In genomic region chr17:77735341-77736206, GRCh38 we compare ENCODE assay signal across 8 cellular contexts.
DNase-seq lines count a peak whose midpoint lies in the region; ATAC-seq and TF ChIP-seq lines count a peak whose summit lies in the region.
"Had no signal": no experiment of that assay in that cellular context is flagged by ENCODE, and none has a peak within 500 bp of the region (broad histone marks: within the 10 kb centered on the region; RNA-seq: fewer than 3 reads in every experiment).

No MANE protein-coding gene starts in this region.

- POLR2A ChIA-PET in GM10248 (lab: Yijun Ruan, JAX): no interaction called here

- no peak overlapping the region for H3K4me3 Mint-ChIP-seq in activated naive CD8-positive, alpha-beta T cell treated with anti-CD3 and anti-CD28 coated beads for 36 hours
- H3K4me3 Mint-ChIP-seq: T-helper 1 cell treated with Interleukin-12 subunit alpha and Interleukin-12 subunit beta and Interleukin-4 antibody, amounts not matched to agents 30 μg/mL and 1 μg/mL, for 36 hours had no signal

- no peak overlapping the region for H3K27ac Mint-ChIP-seq in activated naive CD8-positive, alpha-beta T cell treated with anti-CD3 and anti-CD28 coated beads for 36 hours
- H3K27ac Mint-ChIP-seq: T-helper 1 cell treated with Interleukin-12 subunit alpha and Interleukin-12 subunit beta and Interleukin-4 antibody, amounts not matched to agents 30 μg/mL and 1 μg/mL, for 36 hours had no signal

- DNase-seq in NCI-H1436 (lab: John Stamatoyannopoulos, UW) (peak; percentile 62), islet precursor cell (peak; percentile 64), tibial artery (peak; percentile 49 to 91), GM10248 (ENCODE audit: extremely low spot score) (no peak), HT-29 (ENCODE audit: low spot score) (no peak)
- DNase-seq in activated naive CD8-positive, alpha-beta T cell treated with anti-CD3 and anti-CD28 coated beads for 36 hours: no peak

- no peaks in the 10 kb centered on the region for H3K27me3 ChIP-seq in tibial artery

- peak overlapping the region; percentile 26 to 41 for H3K4me3 ChIP-seq in tibial artery

- CTCF ChIA-PET in GM10248 (lab: Yijun Ruan, JAX): no interaction called here

- H3K9me3 Mint-ChIP-seq in activated naive CD8-positive, alpha-beta T cell treated with anti-CD3 and anti-CD28 coated beads for 36 hours: peaks cover 17% of the 10 kb centered on the region

- H3K4me1 Mint-ChIP-seq in activated naive CD8-positive, alpha-beta T cell treated with anti-CD3 and anti-CD28 coated beads for 36 hours: no peaks in the 10 kb centered on the region

- H3K36me3 ChIP-seq in tibial artery: no peaks in the 10 kb centered on the region

- H3K27ac ChIP-seq in tibial artery: peak overlapping the region; percentile 80 to 88

- TF ChIP-seq CTCF in tibial artery (IDR thresholded peaks at IDR 0.05) (no peak), GM10248 (IDR thresholded peaks at IDR 0.05; ENCODE audit: control extremely low read depth, extremely low read depth, low read depth, missing control alignments) (no peak)

- peak; percentile 76 for ATAC-seq in SK-N-SH treated with all-trans-retinoic acid at 6 μM for 48 hours

- peaks cover 9 to 61% (median 47%) of the 10 kb centered on the region in 4 donors for H3K4me1 ChIP-seq in tibial artery

- intact Hi-C loops in tibial artery (cut with DNase I; ENCODE audit: low total_unique reads): loop anchor here (2.0 to 5.0 kb wide), 2 partner anchors 133 to 222 kb away; partner anchors contain the start of gene TNRC6C

- no peaks in the 10 kb centered on the region for H3K36me3 Mint-ChIP-seq in activated naive CD8-positive, alpha-beta T cell treated with anti-CD3 and anti-CD28 coated beads for 36 hours

- H3K27me3 Mint-ChIP-seq in activated naive CD8-positive, alpha-beta T cell treated with anti-CD3 and anti-CD28 coated beads for 36 hours: no peaks in the 10 kb centered on the region

- no peaks in the 10 kb centered on the region for H3K9me3 ChIP-seq in tibial artery

TF ChIP-seq in SK-N-SH treated with all-trans-retinoic acid at 6 μM for 48 hours, 23 proteins besides CTCF, POLR2A, EP300 and RAD21:
- TF ChIP-seq TCF4 (CRISPR knock-in tag; IDR thresholded peaks at IDR 0.05; ENCODE audit: borderline replicate concordance) (no peak), GLIS3 (CRISPR knock-in tag; IDR thresholded peaks at IDR 0.05) (no peak), ZC3H10 (CRISPR knock-in tag; IDR thresholded peaks at IDR 0.05) (no peak), ZNF565 (CRISPR knock-in tag; conservative IDR thresholded peaks at IDR 0.05; ENCODE audit: low read depth) (no peak), ZFP3 (CRISPR knock-in tag; IDR thresholded peaks at IDR 0.05) (no peak), ZFP30 (CRISPR knock-in tag; IDR thresholded peaks at IDR 0.05) (no peak), CSDC2 (CRISPR knock-in tag; IDR thresholded peaks at IDR 0.05) (no peak), PATZ1 (CRISPR knock-in tag; IDR thresholded peaks at IDR 0.05; ENCODE audit: borderline replicate concordance) (no peak), ESRRG (CRISPR knock-in tag; IDR thresholded peaks at IDR 0.05) (no peak), CSRNP3 (CRISPR knock-in tag; IDR thresholded peaks at IDR 0.05) (no peak), TSHZ2 (CRISPR knock-in tag; IDR thresholded peaks at IDR 0.05) (no peak), RARB (CRISPR knock-in tag; IDR thresholded peaks at IDR 0.05) (no peak), ZNF8 (CRISPR knock-in tag; IDR thresholded peaks at IDR 0.05) (no peak), ISL1 (CRISPR knock-in tag; IDR thresholded peaks at IDR 0.05) (no peak), BACH2 (CRISPR knock-in tag; IDR thresholded peaks at IDR 0.05; ENCODE audit: borderline replicate concordance) (no peak), TOX (CRISPR knock-in tag; IDR thresholded peaks at IDR 0.05; ENCODE audit: borderline replicate concordance) (no peak), SNAI2 (CRISPR knock-in tag; IDR thresholded peaks at IDR 0.05) (no peak)
TF ChIP-seq in SK-N-SH treated with all-trans-retinoic acid at 6 μM for 48 hours: peak in this region for 0.

Comparison
In these comparisons a context has a peak if more than half of its experiments do, and no peak if none do; other contexts are left out.
1. DNase-seq: peak in NCI-H1436 (single experiment), islet precursor cell (single experiment) and tibial artery (2 of 2); none in GM10248 (single experiment), activated naive CD8-positive, alpha-beta T cell treated with anti-CD3 and anti-CD28 coated beads for 36 hours (single experiment) and HT-29 (single experiment).